Comparison of ENCODE assay signal across 8 cellular contexts in genomic region chr2:195575879-195576391, GRCh38.
DNase-seq lines count a peak whose midpoint lies in the region; ATAC-seq and TF ChIP-seq lines count a peak whose summit lies in the region.

No MANE protein-coding gene starts in this region.

- H3K27ac Mint-ChIP-seq in stimulated activated effector memory CD8-positive, alpha-beta T cell treated with anti-CD3 and anti-CD28 coated beads, Interleukin-12 subunit alpha, Interleukin-12 subunit beta, amount 100 ng/mL, for 72 hours: peak overlapping the region; percentile 27

- TF ChIP-seq EP300 in SK-N-SH (IDR thresholded peaks at IDR 0.05; ENCODE audit: borderline replicate concordance in 1 of 2, low read depth in 1 of 2, low read length in 1 of 2): 0 out of 4 replicates have a peak, but pooled peaks of 1 of the 2 experiments have one; percentile 10

- POLR2A ChIA-PET in SK-N-SH (lab: Yijun Ruan, JAX): no interaction called here

- H3K4me1 Mint-ChIP-seq in stimulated activated effector memory CD8-positive, alpha-beta T cell treated with anti-CD3 and anti-CD28 coated beads, Interleukin-12 subunit alpha, Interleukin-12 subunit beta, amount 100 ng/mL, for 72 hours: peaks cover 15% of the 10 kb centered on the region

- WGBS in SK-N-SH (ENCODE audit: low lambda C conversion rate): 19% methylated on average over 4 of the region's 4 CpGs

- no peaks in the 10 kb centered on the region for H3K36me3 ChIP-seq in SK-N-SH (replicated peaks in 1 of 2; ENCODE audit: control insufficient read depth in 1 of 2, insufficient read depth in 2 of 2, low read length in 1 of 2)
- H3K36me3 ChIP-seq in vagina: no peaks in the 10 kb centered on the region

- H3K4me3 ChIP-seq in SK-N-SH (ENCODE audit: low read depth in 2 of 2, low read length in 1 of 2) (no peak overlapping the region), fibroblast of the aortic adventitia (ENCODE audit: low read depth, low read length) (no peak overlapping the region), vagina (no peak overlapping the region)

- H3K9me3 Mint-ChIP-seq in stimulated activated effector memory CD8-positive, alpha-beta T cell treated with anti-CD3 and anti-CD28 coated beads, Interleukin-12 subunit alpha, Interleukin-12 subunit beta, amount 100 ng/mL, for 72 hours: no peaks in the 10 kb centered on the region

- peak; percentile 43 for TF ChIP-seq CTCF in SK-N-SH (IDR thresholded peaks at IDR 0.05)
- TF ChIP-seq CTCF in fibroblast of the aortic adventitia (IDR thresholded peaks at IDR 0.05; ENCODE audit: insufficient read depth, low read length): no peak
- no peak for TF ChIP-seq CTCF in vagina (IDR thresholded peaks at IDR 0.05)

- H4K20me1 ChIP-seq in SK-N-SH (ENCODE audit: insufficient read depth): no peaks in the 10 kb centered on the region

- H3K4me3 Mint-ChIP-seq in stimulated activated effector memory CD8-positive, alpha-beta T cell treated with anti-CD3 and anti-CD28 coated beads, Interleukin-12 subunit alpha, Interleukin-12 subunit beta, amount 100 ng/mL, for 72 hours: no peak overlapping the region

- no peaks in the 10 kb centered on the region for H3K27me3 ChIP-seq in SK-N-SH (ENCODE audit: insufficient read depth)
- H3K27me3 ChIP-seq in vagina: no peaks in the 10 kb centered on the region

- intact Hi-C loops in vagina (cut with DNase I): no loop called here

- CTCF ChIA-PET in SK-N-SH (lab: Yijun Ruan, JAX): interaction anchor here (0.6 to 4.8 kb wide), 9 partner anchors 10 to 363 kb away, joined by 3 to 37 read pairs (median 5); no protein-coding TSS in a partner anchor

- peak overlapping the region; percentile 24; the same call in 1 of the 2 replicates for H2AFZ ChIP-seq in SK-N-SH (ENCODE audit: low read depth)

- H3K79me2 ChIP-seq in SK-N-SH (ENCODE audit: insufficient read depth): no peaks in the 10 kb centered on the region

- no peak for TF ChIP-seq POLR2A in vagina (IDR thresholded peaks at IDR 0.05)

- no peaks in the 10 kb centered on the region for H3K36me3 Mint-ChIP-seq in stimulated activated effector memory CD8-positive, alpha-beta T cell treated with anti-CD3 and anti-CD28 coated beads, Interleukin-12 subunit alpha, Interleukin-12 subunit beta, amount 100 ng/mL, for 72 hours

- H3F3A ChIP-seq in SK-N-SH (replicated peaks; ENCODE audit: insufficient read depth): no peaks in the 10 kb centered on the region

- H3K27ac ChIP-seq in SK-N-SH (ENCODE audit: low read depth in 2 of 2, low read length in 1 of 2): peak overlapping the region in 1 of 2 experiments; percentile 16; a peak in 3 of 4 replicates
- no peak overlapping the region for H3K27ac ChIP-seq in vagina

- peak; percentile 83 for ATAC-seq in GM19395 (IDR thresholded peaks at IDR 0.05; ENCODE audit: unreplicated experiment)
- peak; percentile 88 for ATAC-seq in HG03432 (IDR thresholded peaks at IDR 0.05; ENCODE audit: unreplicated experiment)
- peak; percentile 64 for ATAC-seq in stimulated activated effector memory CD8-positive, alpha-beta T cell treated with anti-CD3 and anti-CD28 coated beads, Interleukin-12 subunit alpha, Interleukin-12 subunit beta, amount 100 ng/mL, for 72 hours

- DNase-seq in EH (ENCODE audit: low read depth) (peak; percentile 92), SK-N-SH (peak; percentile 25), fibroblast of the aortic adventitia (ENCODE audit: low read depth) (peak; percentile 96), cerebellar nuclear complex (lab: John Stamatoyannopoulos, UW) (no peak), vagina (ENCODE audit: extremely low spot score in 2 of 2) (no peak)
- no peak for DNase-seq in stimulated activated effector memory CD8-positive, alpha-beta T cell treated with anti-CD3 and anti-CD28 coated beads, Interleukin-12 subunit alpha, Interleukin-12 subunit beta, amount 100 ng/mL, for 72 hours (ENCODE audit: low spot score in 2 of 2)

- H3K4me2 ChIP-seq in SK-N-SH: 0 out of 2 replicates have a peak overlapping the region, but pooled peaks have one; percentile 8

- no peaks in the 10 kb centered on the region for H3K9me3 ChIP-seq in SK-N-SH
- no peaks in the 10 kb centered on the region for H3K9me3 ChIP-seq in vagina

- 0 out of 2 replicates have a peak overlapping the region, but pooled peaks have one; percentile 8 for H3K9ac ChIP-seq in SK-N-SH

- no peaks in the 10 kb centered on the region for H3K9me2 ChIP-seq in SK-N-SH

- H3K4me1 ChIP-seq in SK-N-SH (ENCODE audit: control insufficient read depth in 1 of 2, insufficient read depth in 2 of 2, low read depth in 1 of 2, low read length in 1 of 2): peaks cover 3 to 4% of the 10 kb centered on the region in 2 experiments; a peak in 2 of 4 replicates
- no peaks in the 10 kb centered on the region for H3K4me1 ChIP-seq in vagina

- TF ChIP-seq RAD21 in SK-N-SH (IDR thresholded peaks at IDR 0.05; ENCODE audit: low read length): peak; percentile 52

TF ChIP-seq in SK-N-SH, 30 proteins besides CTCF, POLR2A, EP300 and RAD21 (continues in another document):
- no peak for TF ChIP-seq ZBTB33 (IDR thresholded peaks at IDR 0.05; ENCODE audit: borderline replicate concordance, low read depth)
- TF ChIP-seq TCF12 (IDR thresholded peaks at IDR 0.05): peak; percentile 37
- TF ChIP-seq RFX5 (IDR thresholded peaks at IDR 0.05; ENCODE audit: low read length): no peak
- TF ChIP-seq SIN3A (IDR thresholded peaks at IDR 0.05; ENCODE audit: borderline replicate concordance, low read depth, low read length): no peak
- TF ChIP-seq IRF3 (IDR thresholded peaks at IDR 0.05; ENCODE audit: low read depth, low read length): no peak
- TF ChIP-seq RXRA (IDR thresholded peaks at IDR 0.05; ENCODE audit: borderline replicate concordance, low read depth): no peak
- no peak for TF ChIP-seq FOXJ3 (CRISPR knock-in tag; IDR thresholded peaks at IDR 0.05)
- no peak for TF ChIP-seq YY1 (IDR thresholded peaks at IDR 0.05; ENCODE audit: low read depth)
- no peak for TF ChIP-seq FOXM1 (IDR thresholded peaks at IDR 0.05; ENCODE audit: low read depth)
- TF ChIP-seq, protein P1, sequence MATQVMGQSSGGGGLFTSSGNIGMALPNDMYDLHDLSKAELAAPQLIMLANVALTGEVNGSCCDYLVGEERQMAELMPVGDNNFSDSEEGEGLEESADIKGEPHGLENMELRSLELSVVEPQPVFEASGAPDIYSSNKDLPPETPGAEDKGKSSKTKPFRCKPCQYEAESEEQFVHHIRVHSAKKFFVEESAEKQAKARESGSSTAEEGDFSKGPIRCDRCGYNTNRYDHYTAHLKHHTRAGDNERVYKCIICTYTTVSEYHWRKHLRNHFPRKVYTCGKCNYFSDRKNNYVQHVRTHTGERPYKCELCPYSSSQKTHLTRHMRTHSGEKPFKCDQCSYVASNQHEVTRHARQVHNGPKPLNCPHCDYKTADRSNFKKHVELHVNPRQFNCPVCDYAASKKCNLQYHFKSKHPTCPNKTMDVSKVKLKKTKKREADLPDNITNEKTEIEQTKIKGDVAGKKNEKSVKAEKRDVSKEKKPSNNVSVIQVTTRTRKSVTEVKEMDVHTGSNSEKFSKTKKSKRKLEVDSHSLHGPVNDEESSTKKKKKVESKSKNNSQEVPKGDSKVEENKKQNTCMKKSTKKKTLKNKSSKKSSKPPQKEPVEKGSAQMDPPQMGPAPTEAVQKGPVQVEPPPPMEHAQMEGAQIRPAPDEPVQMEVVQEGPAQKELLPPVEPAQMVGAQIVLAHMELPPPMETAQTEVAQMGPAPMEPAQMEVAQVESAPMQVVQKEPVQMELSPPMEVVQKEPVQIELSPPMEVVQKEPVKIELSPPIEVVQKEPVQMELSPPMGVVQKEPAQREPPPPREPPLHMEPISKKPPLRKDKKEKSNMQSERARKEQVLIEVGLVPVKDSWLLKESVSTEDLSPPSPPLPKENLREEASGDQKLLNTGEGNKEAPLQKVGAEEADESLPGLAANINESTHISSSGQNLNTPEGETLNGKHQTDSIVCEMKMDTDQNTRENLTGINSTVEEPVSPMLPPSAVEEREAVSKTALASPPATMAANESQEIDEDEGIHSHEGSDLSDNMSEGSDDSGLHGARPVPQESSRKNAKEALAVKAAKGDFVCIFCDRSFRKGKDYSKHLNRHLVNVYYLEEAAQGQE (IDR thresholded peaks at IDR 0.05; ENCODE audit: low read depth, low read length): no peak
- TF ChIP-seq EZH2phosphoT487 (IDR thresholded peaks at IDR 0.05; ENCODE audit: borderline replicate concordance, low read depth): no peak
- TF ChIP-seq CHD2 (IDR thresholded peaks at IDR 0.05; ENCODE audit: low read length, partially characterized antibody): no peak
- TF ChIP-seq SMC3 (IDR thresholded peaks at IDR 0.05; ENCODE audit: low read depth, low read length): 0 out of 2 replicates have a peak, but pooled peaks have one; percentile 20
- no peak for TF ChIP-seq RCOR1 (IDR thresholded peaks at IDR 0.05; ENCODE audit: low read length)
- TF ChIP-seq TAF1 (IDR thresholded peaks at IDR 0.05; ENCODE audit: borderline replicate concordance, low read depth, low read length): no peak
- TF ChIP-seq TEAD4 (IDR thresholded peaks at IDR 0.05; ENCODE audit: borderline replicate concordance, insufficient read depth): no peak
- peak; percentile 76 for TF ChIP-seq FOSL2 (IDR thresholded peaks at IDR 0.05; ENCODE audit: borderline replicate concordance, low read depth)
- no peak for TF ChIP-seq MXI1 (IDR thresholded peaks at IDR 0.05; ENCODE audit: low read depth, low read length)

Comparison
In these comparisons a context has a peak if more than half of its experiments do, and no peak if none do; other contexts are left out.
1. DNase-seq: peak in EH (single experiment), SK-N-SH (single experiment) and fibroblast of the aortic adventitia (single experiment); none in stimulated activated effector memory CD8-positive, alpha-beta T cell treated with anti-CD3 and anti-CD28 coated beads, Interleukin-12 subunit alpha, Interleukin-12 subunit beta, amount 100 ng/mL, for 72 hours (0 of 2), cerebellar nuclear complex (0 of 2) and vagina (0 of 2).
2. Peak in every context shown above with its lines, with median percentiles within 50 percentile points of each other: ATAC-seq.